Comparison of ENCODE assay signal across 18 cellular contexts in the genomic region with DNA sequence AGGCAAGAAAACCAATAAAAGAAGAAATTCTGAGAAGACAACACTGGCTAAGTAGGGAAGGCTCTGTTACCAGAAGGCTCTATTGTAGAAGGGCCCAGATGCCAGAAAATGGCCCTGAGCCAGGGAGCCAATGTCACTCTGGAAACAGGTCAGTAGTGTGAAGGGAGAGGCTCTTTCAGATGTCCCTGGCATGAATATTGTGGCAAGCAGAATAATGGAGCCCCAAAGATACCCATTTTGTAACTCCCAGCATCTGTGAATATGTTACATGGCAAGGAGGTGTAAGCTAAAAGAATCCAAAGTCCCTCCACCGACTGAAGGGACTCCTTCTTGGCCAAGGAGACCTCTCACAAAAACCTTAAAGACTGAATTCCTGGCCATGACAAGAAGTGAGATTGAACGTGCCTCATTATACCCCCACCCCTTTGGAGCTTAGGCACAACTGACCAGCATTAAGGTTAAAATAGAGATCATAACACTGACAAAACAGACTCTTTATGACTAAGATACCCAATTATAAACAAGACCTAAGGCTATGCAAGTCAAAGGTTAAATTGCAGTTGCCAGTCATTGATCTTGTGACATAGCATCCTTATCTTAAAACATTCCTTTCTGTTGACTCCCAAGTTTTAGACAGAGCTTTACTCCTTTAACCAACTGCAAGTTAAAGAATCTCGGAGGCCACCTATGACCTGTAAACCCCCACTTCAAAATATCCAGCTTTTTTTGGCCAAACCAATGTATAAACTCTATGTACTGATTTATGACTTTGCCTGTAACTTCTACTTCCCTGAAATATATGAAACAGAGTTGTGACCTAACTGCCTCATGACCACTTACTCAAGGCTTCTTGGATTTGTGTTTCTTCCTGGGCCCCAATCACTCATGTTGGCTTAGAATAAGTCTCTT. TPM values are rescaled to one million over a fixed set of nuclear protein-coding genes. Genes with fewer than 3 reads are reported as not detected.
DNase-seq lines count a peak whose midpoint lies in the region; ATAC-seq and TF ChIP-seq lines count a peak whose summit lies in the region.
"Had no signal": no experiment of that assay in that cellular context is flagged by ENCODE, and none has a peak within 500 bp of the region (broad histone marks: within the 10 kb centered on the region; RNA-seq: fewer than 3 reads in every experiment).

No MANE protein-coding gene starts in this region.

- H3K9me2 ChIP-seq in HCT116 (ENCODE audit: insufficient read depth) = no peaks in the 10 kb centered on the region

- H3K4me2 ChIP-seq in HCT116 (ENCODE audit: low read length) = peak overlapping the region; percentile 63

- TF ChIP-seq POLR2A in HCT116 (IDR thresholded peaks at IDR 0.05; ENCODE audit: borderline replicate concordance, extremely low read depth, insufficient read depth, insufficient read length) (no peak), thyroid gland (IDR thresholded peaks at IDR 0.05) (no peak)

- in situ Hi-C loops in GM13977 (cut with MboI; ENCODE audit: low pct_unique_long_range_greater_than_20kb, low sequenced_read_pairs, unreplicated experiment) = no loop called here

- no peak overlapping the region for H3K27ac Mint-ChIP-seq in stimulated activated naive B cell treated with anti-CD40 and anti-IgM and Interleukin-4, amounts not matched to agents 10 μg/mL and 1 μg/mL and 100 μg/mL, for 72 hours
- H3K27ac Mint-ChIP-seq: activated T-cell treated with anti-CD3 and anti-CD28 coated beads, Interleukin-2, amount 50 U/mL, for 72 hours had no signal

- TF ChIP-seq RAD21 in HCT116 (IDR thresholded peaks at IDR 0.05; ENCODE audit: low read depth) = no peak

- intact Hi-C loops in HCT116 (cut with micrococcal nuclease) = no loop called here
- intact Hi-C loops in thyroid gland (cut with DNase I) = no loop called here

- H3K4me1 Mint-ChIP-seq in stimulated activated naive B cell treated with anti-CD40 and anti-IgM and Interleukin-4, amounts not matched to agents 10 μg/mL and 1 μg/mL and 100 μg/mL, for 72 hours = no peaks in the 10 kb centered on the region

- CTCF ChIA-PET in HCT116 (lab: Charles Lee) = no interaction called here
- CTCF ChIA-PET in RWPE1 (lab: Yijun Ruan, JAX) = no interaction called here

- no peaks in the 10 kb centered on the region for H3K36me3 Mint-ChIP-seq in stimulated activated naive B cell treated with anti-CD40 and anti-IgM and Interleukin-4, amounts not matched to agents 10 μg/mL and 1 μg/mL and 100 μg/mL, for 72 hours

- H3K36me3 ChIP-seq in HCT116 (ENCODE audit: control insufficient read depth in 1 of 2, insufficient read depth in 2 of 2, low read length in 2 of 2) (no peaks in the 10 kb centered on the region), thyroid gland (no peaks in the 10 kb centered on the region)

- TF ChIP-seq CTCF in HCT116 (IDR thresholded peaks at IDR 0.05 in 2 of 3, conservative IDR thresholded peaks at IDR 0.05 in 1 of 3; ENCODE audit: borderline replicate concordance in 1 of 3, insufficient read depth in 1 of 3, low read depth in 2 of 3, low read length in 2 of 3) (no peak), RWPE1 (conservative IDR thresholded peaks at IDR 0.05; ENCODE audit: low read depth) (no peak), fibroblast of mammary gland (conservative IDR thresholded peaks at IDR 0.05; ENCODE audit: control insufficient read depth, insufficient read depth, low read depth, low read length) (no peak), thyroid gland (IDR thresholded peaks at IDR 0.05) (no peak), GM13977 (IDR thresholded peaks at IDR 0.05; ENCODE audit: extremely low read depth, insufficient read depth, missing control alignments) (no peak), GM10266 (IDR thresholded peaks at IDR 0.05; ENCODE audit: control insufficient read depth, insufficient read depth, low read depth, missing control alignments) (no peak)

- 76 to 79% methylated on average over 2 to 3 of the region's 3 CpGs for WGBS in thyroid gland, 2 donors

- peaks cover 4 to 6% of the 10 kb centered on the region in 2 donors for H3K27me3 Mint-ChIP-seq in stimulated activated naive B cell treated with anti-CD40 and anti-IgM and Interleukin-4, amounts not matched to agents 10 μg/mL and 1 μg/mL and 100 μg/mL, for 72 hours

- H3K4me1 ChIP-seq in HCT116 (ENCODE audit: control insufficient read depth in 1 of 2, insufficient read depth in 2 of 2, low read length in 2 of 2) = peaks cover 34 to 38% of the 10 kb centered on the region in 2 experiments
- H3K4me1 ChIP-seq in thyroid gland = no peaks in the 10 kb centered on the region

- peak overlapping the region in 1 of 2 experiments; percentile 20; a peak in 1 of 4 replicates for H3K4me3 ChIP-seq in HCT116 (replicated peaks in 1 of 2; ENCODE audit: low read depth in 1 of 2, low read length in 2 of 2)
- no peak overlapping the region for H3K4me3 ChIP-seq in fibroblast of mammary gland (ENCODE audit: control insufficient read depth, low read depth, low read length)
- no peak overlapping the region for H3K4me3 ChIP-seq in thyroid gland (replicated peaks in 1 of 3)

- BruUV-seq in HCT116 (replicated peaks; lab: Mats Ljungman, UMichigan) = no TSS peak

- POLR2A ChIA-PET in HCT116 (lab: Charles Lee) = no interaction called here
- POLR2A ChIA-PET in RWPE1 (lab: Yijun Ruan, JAX; ENCODE audit: low non-redundant PET) = no interaction called here

- H3K9me3 Mint-ChIP-seq in stimulated activated naive B cell treated with anti-CD40 and anti-IgM and Interleukin-4, amounts not matched to agents 10 μg/mL and 1 μg/mL and 100 μg/mL, for 72 hours = no peaks in the 10 kb centered on the region
- H3K9me3 Mint-ChIP-seq: activated T-cell treated with anti-CD3 and anti-CD28 coated beads, Interleukin-2, amount 50 U/mL, for 72 hours had no signal

- peak; percentile 50 for DNase-seq in HCT116 (ENCODE audit: low read depth, low spot score)
- DNase-seq in RWPE1 (ENCODE audit: low spot score) = peak; percentile 13
- peak; percentile 60 for DNase-seq in fibroblast of mammary gland (ENCODE audit: low read depth)
- peak; percentile 7 for DNase-seq in pulmonary artery endothelial cell (ENCODE audit: low read depth, low spot score)
- no peak for DNase-seq in stimulated activated naive B cell treated with anti-CD40 and anti-IgM and Interleukin-4, amounts not matched to agents 10 μg/mL and 1 μg/mL and 100 μg/mL, for 72 hours
- no peak for DNase-seq in thyroid gland
- no peak for DNase-seq in GM13977 (ENCODE audit: low spot score)
- no peak for DNase-seq in GM10266 (ENCODE audit: extremely low spot score)
- DNase-seq: activated T-cell treated with anti-CD3 and anti-CD28 coated beads, Interleukin-2, amount 50 U/mL, for 72 hours; cerebellar nuclear complex; DMS79; KBM-7; left colon; NCI-H2171 treated with DMSO at 0.1 percent for 48 hours; occipital lobe; SHP77; stimulated activated CD4-positive, alpha-beta T cell treated with anti-CD3 and anti-CD28 coated beads, Interleukin-1b, Interleukin-23, amount 100 ng/mL, for 48 hours; stimulated activated naive CD4-positive, alpha-beta T cell had no signal

- no peak overlapping the region for H3K4me3 Mint-ChIP-seq in stimulated activated naive B cell treated with anti-CD40 and anti-IgM and Interleukin-4, amounts not matched to agents 10 μg/mL and 1 μg/mL and 100 μg/mL, for 72 hours
- H3K4me3 Mint-ChIP-seq: activated T-cell treated with anti-CD3 and anti-CD28 coated beads, Interleukin-2, amount 50 U/mL, for 72 hours had no signal

- no peaks in the 10 kb centered on the region for H3K27me3 ChIP-seq in HCT116 (ENCODE audit: insufficient read depth, low read length)
- H3K27me3 ChIP-seq in thyroid gland = no peaks in the 10 kb centered on the region

- H3K9me3 ChIP-seq in HCT116 (ENCODE audit: control insufficient read depth in 1 of 2, insufficient read depth in 1 of 2, low read depth in 1 of 2, low read length in 2 of 2) (no peaks in the 10 kb centered on the region), thyroid gland (no peaks in the 10 kb centered on the region)

- H4K20me1 ChIP-seq in HCT116 (ENCODE audit: insufficient read depth) = no peaks in the 10 kb centered on the region

- H3K27ac ChIP-seq in HCT116 (ENCODE audit: low read depth, low read length) (peak overlapping the region; percentile 89), RWPE1 (no peak overlapping the region), thyroid gland (no peak overlapping the region)

- no peaks in the 10 kb centered on the region for H3K79me2 ChIP-seq in HCT116 (ENCODE audit: insufficient read depth, low read length)

- ATAC-seq in HCT116 = peak; percentile 72
- ATAC-seq in stimulated activated naive B cell treated with anti-CD40 and anti-IgM and Interleukin-4, amounts not matched to agents 10 μg/mL and 1 μg/mL and 100 μg/mL, for 72 hours (replicated peaks) = no peak
- ATAC-seq: activated T-cell treated with anti-CD3 and anti-CD28 coated beads, Interleukin-2, amount 50 U/mL, for 72 hours; left colon had no signal

- peak overlapping the region; percentile 25; the same call in 1 of the 2 replicates for H3K9ac ChIP-seq in HCT116 (ENCODE audit: low read length)

- RAD21 ChIA-PET in HCT116 (lab: Charles Lee; ENCODE audit: low non-redundant PET in 1 of 2, low total read pairs in 2 of 2, uncharacterized antibody in 2 of 2, unreplicated experiment in 2 of 2) = no interaction called here

- H2AFZ ChIP-seq in HCT116 (ENCODE audit: low read depth, low read length, poor library complexity, severe bottlenecking) = no peak overlapping the region

TF ChIP-seq in HCT116, 20 proteins besides CTCF, POLR2A, EP300 and RAD21:
- TF ChIP-seq ZNF274 (IDR thresholded peaks at IDR 0.05; ENCODE audit: low read depth, low read length) (no peak), JUND (IDR thresholded peaks at IDR 0.05) (peak; percentile 42; the same call in 1 of the 2 replicates), SRF (IDR thresholded peaks at IDR 0.05; ENCODE audit: low read depth) (no peak), POLR2AphosphoS5 (IDR thresholded peaks at IDR 0.05; ENCODE audit: low read depth, low read length) (no peak), SP1 (IDR thresholded peaks at IDR 0.05; ENCODE audit: low read depth) (peak; percentile 37; the same call in 1 of the 2 replicates)

RNA-seq across cellular contexts. Expression of a gene that starts 33.5 kb away (rescaled TPM):
- total RNA-seq in HCT116 (2021; ENCODE audit: unreplicated experiment) (61.3 TPM), pulmonary artery endothelial cell (19.4 and 24.6 TPM in 2 replicates), thyroid gland (10 to 100 TPM; 11.5 to 19.8 (median 13.3) TPM)
- polyA plus RNA-seq in HCT116 (2012) = 26.5 and 33.4 TPM in 2 replicates

RNA-seq across cellular contexts. Expression of a gene that starts 42.2 kb away (rescaled TPM):
- total RNA-seq in HCT116 (2021; ENCODE audit: unreplicated experiment) (not detected), pulmonary artery endothelial cell (1.3 and 2.2 TPM in 2 replicates), thyroid gland (1 to 10 TPM; 1.8 to 7.5 (median 6.3) TPM)
- polyA plus RNA-seq in HCT116 (2012) = not detected in 2 replicates

Comparison
In these comparisons a context has a peak if more than half of its experiments do, and no peak if none do; other contexts are left out.
1. DNase-seq: peak in HCT116 (single experiment), RWPE1 (single experiment), fibroblast of mammary gland (single experiment) and pulmonary artery endothelial cell (single experiment); none in stimulated activated naive B cell treated with anti-CD40 and anti-IgM and Interleukin-4, amounts not matched to agents 10 μg/mL and 1 μg/mL and 100 μg/mL, for 72 hours (single experiment), thyroid gland (0 of 2), GM13977 (single experiment) and GM10266 (single experiment).